ENCODE assay signal across 12 cellular contexts in genomic region chr5:111075520-111075919, GRCh38. TPM values are rescaled to one million over a fixed set of nuclear protein-coding genes. Genes with fewer than 3 reads are reported as not detected.
DNase-seq lines count a peak whose midpoint lies in the region; ATAC-seq and TF ChIP-seq lines count a peak whose summit lies in the region.
"Had no signal": no experiment of that assay in that cellular context is flagged by ENCODE, and none has a peak within 500 bp of the region (broad histone marks: within the 10 kb centered on the region; RNA-seq: fewer than 3 reads in every experiment).

No MANE protein-coding gene starts in this region.

- no peak overlapping the region for H3K27ac Mint-ChIP-seq in naive thymus-derived CD4-positive, alpha-beta T cell

- intact Hi-C loops in naive thymus-derived CD4-positive, alpha-beta T cell (cut with micrococcal nuclease), result no loop called here

- peaks cover 57 to 74% (median 69%) of the 10 kb centered on the region in 5 donors for H3K27me3 Mint-ChIP-seq in naive thymus-derived CD4-positive, alpha-beta T cell

- H3K27ac ChIP-seq in Karpas-422 (ENCODE audit: low read length), result no peak overlapping the region
- H3K27ac ChIP-seq in naive thymus-derived CD4-positive, alpha-beta T cell (ENCODE audit: low read depth, low read length), result no peak overlapping the region
- H3K27ac ChIP-seq: dorsolateral prefrontal cortex, uterus had no signal

- peak; percentile 49 to 74 for ATAC-seq in activated CD4-positive, CD25-positive, alpha-beta regulatory T cell treated with anti-CD3 and anti-CD28 coated beads, Interleukin-2, amount 50 U/mL, for 24 hours
- no peak for ATAC-seq in naive thymus-derived CD4-positive, alpha-beta T cell

- no peaks in the 10 kb centered on the region for H3K9me3 ChIP-seq in Karpas-422 (ENCODE audit: low read length)
- no peaks in the 10 kb centered on the region for H3K9me3 ChIP-seq in naive thymus-derived CD4-positive, alpha-beta T cell (ENCODE audit: control insufficient read depth in 2 of 3, low read length in 3 of 3)
- H3K9me3 ChIP-seq: uterus had no signal

- peaks cover 11 to 30% (median 26%) of the 10 kb centered on the region in 7 donors for H3K4me1 Mint-ChIP-seq in naive thymus-derived CD4-positive, alpha-beta T cell

- H3K4me3 ChIP-seq in epithelial cell of esophagus (ENCODE audit: low read length), result no peak overlapping the region
- H3K4me3 ChIP-seq in skeletal muscle cell (ENCODE audit: low read depth, low read length), result no peak overlapping the region
- no peak overlapping the region for H3K4me3 ChIP-seq in Karpas-422 (ENCODE audit: low read length)
- no peak overlapping the region for H3K4me3 ChIP-seq in naive thymus-derived CD4-positive, alpha-beta T cell (ENCODE audit: low read length)
- H3K4me3 ChIP-seq: dorsolateral prefrontal cortex, uterus had no signal

- no peak overlapping the region for H3K9ac ChIP-seq in Karpas-422 (ENCODE audit: low read length)

- H3K4me3 Mint-ChIP-seq in naive thymus-derived CD4-positive, alpha-beta T cell, result no peak overlapping the region

- no peaks in the 10 kb centered on the region for H3K79me2 ChIP-seq in Karpas-422 (ENCODE audit: low read length)

- H4K20me1 ChIP-seq in Karpas-422 (ENCODE audit: insufficient read depth, low read depth, low read length), result no peaks in the 10 kb centered on the region

- DNase-seq in activated CD4-positive, CD25-positive, alpha-beta regulatory T cell treated with anti-CD3 and anti-CD28 coated beads, Interleukin-2, amount 50 U/mL, for 72 hours, result no peak
- DNase-seq in NCI-H226 (peak; percentile 81), epithelial cell of esophagus (ENCODE audit: low read depth) (peak; percentile 93), skeletal muscle cell (ENCODE audit: low read depth) (peak; percentile 88), Karpas-422 (no peak), AML-193 (lab: John Stamatoyannopoulos, UW) (no peak)
- no peak for DNase-seq in naive thymus-derived CD4-positive, alpha-beta T cell
- DNase-seq: dorsolateral prefrontal cortex; stimulated activated CD4-positive, alpha-beta T cell treated with anti-CD3 and anti-CD28 coated beads, Interleukin-4, amount 100 ng/mL, for 24 hours; uterus had no signal

- no peaks in the 10 kb centered on the region for H3K27me3 ChIP-seq in Karpas-422 (ENCODE audit: low read length)
- H3K27me3 ChIP-seq in naive thymus-derived CD4-positive, alpha-beta T cell (ENCODE audit: control insufficient read depth in 2 of 2, insufficient read depth in 2 of 2, low read length in 2 of 2), result peaks cover 8 to 14% of the 10 kb centered on the region in 2 donors
- H3K27me3 ChIP-seq: uterus had no signal

- H3K36me3 ChIP-seq in Karpas-422 (ENCODE audit: insufficient read depth, low read length), result no peaks in the 10 kb centered on the region
- H3K36me3 ChIP-seq in naive thymus-derived CD4-positive, alpha-beta T cell (ENCODE audit: control insufficient read depth in 2 of 3, insufficient read depth in 3 of 3, low read length in 3 of 3), result no peaks in the 10 kb centered on the region
- H3K36me3 ChIP-seq: uterus had no signal

- H3K36me3 Mint-ChIP-seq in naive thymus-derived CD4-positive, alpha-beta T cell, result peaks cover 0 to 3% (median 0%) of the 10 kb centered on the region in 5 donors

- no peaks in the 10 kb centered on the region for H3K9me3 Mint-ChIP-seq in naive thymus-derived CD4-positive, alpha-beta T cell

- H3K9me2 ChIP-seq in Karpas-422 (replicated peaks; ENCODE audit: insufficient read depth, low read length), result no peaks in the 10 kb centered on the region

- CTCF ChIA-PET in naive thymus-derived CD4-positive, alpha-beta T cell (lab: Charles Lee), result no interaction called here

- no peak for TF ChIP-seq CTCF in epithelial cell of esophagus (IDR thresholded peaks at IDR 0.05; ENCODE audit: insufficient read depth, low read depth, low read length, missing control alignments)

- peaks cover 29% of the 10 kb centered on the region for H3K4me1 ChIP-seq in Karpas-422 (ENCODE audit: low read length)
- peaks cover 4 to 11% of the 10 kb centered on the region in 2 donors for H3K4me1 ChIP-seq in naive thymus-derived CD4-positive, alpha-beta T cell (ENCODE audit: control insufficient read depth in 2 of 2, insufficient read depth in 2 of 2, low read length in 2 of 2)
- H3K4me1 ChIP-seq: uterus had no signal

- H2AFZ ChIP-seq in Karpas-422 (ENCODE audit: low read length), result no peak overlapping the region

- H3K4me2 ChIP-seq in Karpas-422 (ENCODE audit: low read depth, low read length, poor library complexity, severe bottlenecking), result no peak overlapping the region

- POLR2A ChIA-PET in naive thymus-derived CD4-positive, alpha-beta T cell (lab: Charles Lee), result no interaction called here

RNA-seq across cellular contexts. Expression of gene TSLP, which starts 4.0 kb away (rescaled TPM):
- total RNA-seq in Karpas-422 (2014; rRNA removed; shearing (Covaris generic); ENCODE audit: low replicate concordance), result not detected in 2 replicates
- total RNA-seq in naive thymus-derived CD4-positive, alpha-beta T cell, result under 1 TPM in 1 of 5 experiments, not detected in 4; 0.15 TPM
- not detected for polyA plus RNA-seq in naive thymus-derived CD4-positive, alpha-beta T cell
- total RNA-seq: T-helper 2 cell treated with Interferon-gamma antibody and Interleukin-4, amounts not matched to agents 100 ng/mL and 5 ng/mL, for 36 hours had no signal

RNA-seq across cellular contexts. Expression of gene WDR36, which starts 16.6 kb away (rescaled TPM):
- total RNA-seq in Karpas-422 (2014; rRNA removed; shearing (Covaris generic); ENCODE audit: low replicate concordance), result 32.2 and 73.5 TPM in 2 replicates
- 10 to 100 TPM; 24.8 to 37.4 (median 29.7) TPM for total RNA-seq in naive thymus-derived CD4-positive, alpha-beta T cell
- 10 to 100 TPM; 24.4 to 30.8 TPM for polyA plus RNA-seq in naive thymus-derived CD4-positive, alpha-beta T cell

Comparison
In these comparisons a context has a peak if more than half of its experiments do, and no peak if none do; other contexts are left out.
1. DNase-seq: peak in NCI-H226 (single experiment), epithelial cell of esophagus (single experiment) and skeletal muscle cell (single experiment); none in activated CD4-positive, CD25-positive, alpha-beta regulatory T cell treated with anti-CD3 and anti-CD28 coated beads, Interleukin-2, amount 50 U/mL, for 72 hours (single experiment), Karpas-422 (single experiment), AML-193 (0 of 2) and naive thymus-derived CD4-positive, alpha-beta T cell (0 of 9).